In genomic region chr14:69913686-69914085, GRCh38 we compare ENCODE assay signal across 8 cellular contexts. TPM values are rescaled to one million over a fixed set of nuclear protein-coding genes. Genes with fewer than 3 reads are reported as not detected.
"Had no signal": no experiment of that assay in that cellular context is flagged by ENCODE, and none has a peak within 500 bp of the region (broad histone marks: within the 10 kb centered on the region; RNA-seq: fewer than 3 reads in every experiment).

No MANE protein-coding gene starts in this region.

- FAIRE-seq: H1, H54 had no signal

- DNase-seq: H9, HCEC 1CT, KBM-7 had no signal

- ATAC-seq: GM23338 had no signal

- H3K4me2 ChIP-seq: GM23338 had no signal

- H2AFZ ChIP-seq: GM23338 had no signal

- H3K27ac ChIP-seq: HL-60 had no signal

- H3K4me3 ChIP-seq: GM23338 had no signal

RNA-seq across cellular contexts. Expression of gene SMOC1, which starts 34.5 kb away (rescaled TPM):
- polyA plus RNA-seq: IgD-negative memory B cell had no signal
